Comparison of ENCODE assay signal across 9 cellular contexts in genomic region chr10:60099998-60100747, GRCh38.
DNase-seq lines count a peak whose midpoint lies in the region; ATAC-seq and TF ChIP-seq lines count a peak whose summit lies in the region.
"Had no signal": no experiment of that assay in that cellular context is flagged by ENCODE, and none has a peak within 500 bp of the region (broad histone marks: within the 10 kb centered on the region; RNA-seq: fewer than 3 reads in every experiment).

No MANE protein-coding gene starts in this region.

- H3K4me1 ChIP-seq in OCI-LY7 (ENCODE audit: insufficient read depth, low read length, poor library complexity, severe bottlenecking) (no peaks in the 10 kb centered on the region), lower lobe of right lung (no peaks in the 10 kb centered on the region)
- H3K4me1 ChIP-seq: BLaER1 had no signal

- H3K36me3 ChIP-seq in OCI-LY7 (ENCODE audit: insufficient read depth, low read length) (no peaks in the 10 kb centered on the region), lower lobe of right lung (no peaks in the 10 kb centered on the region)
- H3K36me3 ChIP-seq: BLaER1 had no signal

- no peaks in the 10 kb centered on the region for H3K9me2 ChIP-seq in OCI-LY7 (ENCODE audit: insufficient read depth, low read length)

- H2AFZ ChIP-seq in OCI-LY7 (ENCODE audit: low read length): no peak overlapping the region

- H3K4me3 ChIP-seq in OCI-LY7 (ENCODE audit: low read depth, low read length, poor library complexity, severe bottlenecking) (no peak overlapping the region), lower lobe of right lung (no peak overlapping the region)
- H3K4me3 ChIP-seq: BLaER1 had no signal

- H3K4me2 ChIP-seq in OCI-LY7 (ENCODE audit: low read length): no peak overlapping the region
- H3K4me2 ChIP-seq: BLaER1 had no signal

- H3K79me2 ChIP-seq in OCI-LY7 (ENCODE audit: insufficient read depth, low read depth, low read length): no peaks in the 10 kb centered on the region

- intact Hi-C loops in OCI-LY7 (cut with micrococcal nuclease; ENCODE audit: unreplicated experiment) (loop anchor here (1.0 to 10.0 kb wide), 6 partner anchors 108 to 675 kb away; partner anchors contain the start of gene CDK1), lower lobe of right lung (cut with DNase I) (loop anchor here (10.0 kb wide), 1 partner anchor 545 kb away; no protein-coding TSS in a partner anchor)

- H3K27ac Mint-ChIP-seq in effector memory CD8-positive, alpha-beta T cell: no peak overlapping the region

- no peaks in the 10 kb centered on the region for H4K20me1 ChIP-seq in OCI-LY7 (ENCODE audit: insufficient read depth, low read length)
- H4K20me1 ChIP-seq: BLaER1 had no signal

- H3K9me3 ChIP-seq in OCI-LY7 (ENCODE audit: low read length): no peaks in the 10 kb centered on the region
- no peaks in the 10 kb centered on the region for H3K9me3 ChIP-seq in lower lobe of right lung
- H3K9me3 ChIP-seq: BLaER1 had no signal

- H3K9me3 Mint-ChIP-seq in effector memory CD8-positive, alpha-beta T cell: no peaks in the 10 kb centered on the region

- H3K27ac ChIP-seq in OCI-LY7 (ENCODE audit: low read depth, low read length, poor library complexity, severe bottlenecking): no peak overlapping the region
- H3K27ac ChIP-seq in lower lobe of right lung: no peak overlapping the region
- H3K27ac ChIP-seq: BLaER1 had no signal

- POLR2A ChIA-PET in OCI-LY7 (lab: Charles Lee): interaction anchor here (1.1 to 1.8 kb wide), 2 partner anchors 108 to 138 kb away, joined by 6 read pairs; no protein-coding TSS in a partner anchor

- ATAC-seq in HG03175 (IDR thresholded peaks at IDR 0.05; ENCODE audit: unreplicated experiment): peak; percentile 52
- peak; percentile 42 for ATAC-seq in effector memory CD8-positive, alpha-beta T cell (replicated peaks)
- peak; percentile 65 to 69 for ATAC-seq in lower lobe of right lung

- no peak overlapping the region for H3K4me3 Mint-ChIP-seq in effector memory CD8-positive, alpha-beta T cell

- TF ChIP-seq CTCF in OCI-LY7 (conservative IDR thresholded peaks at IDR 0.05; ENCODE audit: low read length): peak; percentile 85
- peak; percentile 64 for TF ChIP-seq CTCF in lower lobe of right lung (IDR thresholded peaks at IDR 0.05)

- H3K4me1 Mint-ChIP-seq in effector memory CD8-positive, alpha-beta T cell (ENCODE audit: low read depth in 2 of 2): no peaks in the 10 kb centered on the region

- no TSS peak for BruUV-seq in OCI-LY7 (replicated peaks; lab: Mats Ljungman, UMichigan)

- CTCF ChIA-PET in OCI-LY7 (lab: Charles Lee; ENCODE audit: unreplicated experiment): interaction anchor here (0.6 to 1.0 kb wide), 2 partner anchors 15 to 346 kb away, joined by 3 to 6 read pairs; no protein-coding TSS in a partner anchor

- DNase-seq in DMS79 treated with DMSO at 0.1 percent for 48 hours (lab: John Stamatoyannopoulos, UW) (peak; percentile 0), DMS79 (lab: John Stamatoyannopoulos, UW) (no peak), OCI-LY7 (ENCODE audit: low spot score) (peak; percentile 58), lower lobe of right lung (no peak), NCI-H524 treated with DMSO at 0.1 percent for 48 hours (lab: John Stamatoyannopoulos, UW) (no peak)
- peak in 2 of 3 experiments; percentile 5 for DNase-seq in effector memory CD8-positive, alpha-beta T cell
- no peak for DNase-seq in stimulated activated CD8-positive, alpha-beta memory T cell treated with anti-CD3 and anti-CD28 coated beads, Interleukin-4, amount 100 ng/mL, for 48 hours

- no peaks in the 10 kb centered on the region for H3K27me3 Mint-ChIP-seq in effector memory CD8-positive, alpha-beta T cell

- H3K36me3 Mint-ChIP-seq in effector memory CD8-positive, alpha-beta T cell (ENCODE audit: insufficient read depth): peaks cover 9% of the 10 kb centered on the region

- no peaks in the 10 kb centered on the region for H3K27me3 ChIP-seq in lower lobe of right lung (ENCODE audit: low read depth)
- H3K27me3 ChIP-seq: BLaER1 had no signal

Comparison
In these comparisons a context has a peak if more than half of its experiments do, and no peak if none do; other contexts are left out.
1. DNase-seq: peak in DMS79 treated with DMSO at 0.1 percent for 48 hours (single experiment), OCI-LY7 (single experiment) and effector memory CD8-positive, alpha-beta T cell (2 of 3); none in DMS79 (single experiment), lower lobe of right lung (single experiment), stimulated activated CD8-positive, alpha-beta memory T cell treated with anti-CD3 and anti-CD28 coated beads, Interleukin-4, amount 100 ng/mL, for 48 hours (single experiment) and NCI-H524 treated with DMSO at 0.1 percent for 48 hours (single experiment).
2. Peak in every context shown above with its lines, with median percentiles within 50 percentile points of each other: ATAC-seq.